In the genomic region with DNA sequence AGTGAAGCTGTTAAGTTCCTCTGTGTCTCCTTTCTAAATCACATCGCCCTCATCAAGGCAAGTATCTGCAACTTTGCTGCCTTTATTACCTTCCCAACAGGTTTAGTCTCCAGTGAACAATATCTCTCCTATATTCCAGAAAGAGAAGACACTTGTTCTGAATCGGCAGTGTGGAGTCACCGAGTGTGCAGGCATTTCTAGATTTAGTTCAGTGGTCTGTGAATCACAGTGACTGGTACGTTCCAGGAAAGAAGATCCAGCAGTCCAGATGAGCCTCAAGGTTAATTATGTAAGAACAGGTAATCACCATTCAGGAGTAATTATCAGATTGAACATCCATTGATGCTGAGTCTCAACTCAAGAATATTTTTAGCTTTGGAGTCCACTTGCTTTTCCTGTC, we compare ENCODE assay signal across 23 cellular contexts.
A peak's percentile ranks its signal among the peaks of the same experiment; 100 is the strongest.
DNase-seq lines count a peak whose midpoint lies in the region; ATAC-seq and FAIRE-seq lines count a peak whose summit lies in the region.
"Had no signal": no experiment of that assay in that cellular context is flagged by ENCODE, and none has a peak within 500 bp of the region (broad histone marks: within the 10 kb centered on the region; RNA-seq: fewer than 3 reads in every experiment).

No MANE protein-coding gene starts in this region.

- peaks cover 17% of the 10 kb centered on the region for H3K4me1 Mint-ChIP-seq in activated T-helper 17 cell treated with anti-CD3 and anti-CD28 coated beads, Interleukin-2, amount 50 U/mL, for 72 hours
- peaks cover 13% of the 10 kb centered on the region for H3K4me1 Mint-ChIP-seq in stimulated activated memory B cell treated with anti-CD40 and anti-IgM and Interleukin-4, amounts not matched to agents 10 μg/mL and 1 μg/mL and 100 μg/mL, for 72 hours

- no peak for FAIRE-seq in frontal cortex (lab: Jason Lieb, UNC)
- FAIRE-seq: GM12892, GM18507, HTR-8/SVneo had no signal

- no peaks in the 10 kb centered on the region for H3K27me3 Mint-ChIP-seq in activated T-helper 17 cell treated with anti-CD3 and anti-CD28 coated beads, Interleukin-2, amount 50 U/mL, for 72 hours
- H3K27me3 Mint-ChIP-seq in stimulated activated memory B cell treated with anti-CD40 and anti-IgM and Interleukin-4, amounts not matched to agents 10 μg/mL and 1 μg/mL and 100 μg/mL, for 72 hours = peaks cover 14% of the 10 kb centered on the region

- peak; percentile 46 for ATAC-seq in activated T-helper 17 cell treated with anti-CD3 and anti-CD28 coated beads, Interleukin-2, amount 50 U/mL, for 72 hours (replicated peaks)
- ATAC-seq in stimulated activated memory B cell treated with anti-CD40 and anti-IgM and Interleukin-4, amounts not matched to agents 10 μg/mL and 1 μg/mL and 100 μg/mL, for 72 hours = no peak
- ATAC-seq in GM21360 (IDR thresholded peaks at IDR 0.05; ENCODE audit: unreplicated experiment) = no peak

- peak overlapping the region; percentile 11 for H3K4me3 Mint-ChIP-seq in activated T-helper 17 cell treated with anti-CD3 and anti-CD28 coated beads, Interleukin-2, amount 50 U/mL, for 72 hours
- no peak overlapping the region for H3K4me3 Mint-ChIP-seq in stimulated activated memory B cell treated with anti-CD40 and anti-IgM and Interleukin-4, amounts not matched to agents 10 μg/mL and 1 μg/mL and 100 μg/mL, for 72 hours

- no peaks in the 10 kb centered on the region for H3K9me3 Mint-ChIP-seq in activated T-helper 17 cell treated with anti-CD3 and anti-CD28 coated beads, Interleukin-2, amount 50 U/mL, for 72 hours
- H3K9me3 Mint-ChIP-seq in stimulated activated memory B cell treated with anti-CD40 and anti-IgM and Interleukin-4, amounts not matched to agents 10 μg/mL and 1 μg/mL and 100 μg/mL, for 72 hours = no peaks in the 10 kb centered on the region

- no peaks in the 10 kb centered on the region for H3K36me3 Mint-ChIP-seq in activated T-helper 17 cell treated with anti-CD3 and anti-CD28 coated beads, Interleukin-2, amount 50 U/mL, for 72 hours (ENCODE audit: low read depth)
- no peaks in the 10 kb centered on the region for H3K36me3 Mint-ChIP-seq in stimulated activated memory B cell treated with anti-CD40 and anti-IgM and Interleukin-4, amounts not matched to agents 10 μg/mL and 1 μg/mL and 100 μg/mL, for 72 hours

- DNase-seq in LHCN-M2 (ENCODE audit: low read depth) (peak; percentile 29), kidney tubule cell (ENCODE audit: low spot score) (peak; percentile 44), frontal cortex (ENCODE audit: low spot score in 2 of 2) (no peak), NK-92 (lab: John Stamatoyannopoulos, UW; ENCODE audit: unreplicated experiment) (no peak)
- DNase-seq: ACHN, DMS79, H7, IMR-90, MG63, NCI-H1092, NCI-H146, NCI-H2081, NCI-H446 treated with DMSO at 0.1 percent for 48 hours, OCI-M1, RPMI8226, SHP77 treated with DMSO at 0.1 percent for 48 hours, SK-N-SH had no signal

- H3K27ac Mint-ChIP-seq in activated T-helper 17 cell treated with anti-CD3 and anti-CD28 coated beads, Interleukin-2, amount 50 U/mL, for 72 hours = peak overlapping the region; percentile 42
- H3K27ac Mint-ChIP-seq in stimulated activated memory B cell treated with anti-CD40 and anti-IgM and Interleukin-4, amounts not matched to agents 10 μg/mL and 1 μg/mL and 100 μg/mL, for 72 hours = peak overlapping the region; percentile 11

Comparison
In these comparisons a context has a peak if more than half of its experiments do, and no peak if none do; other contexts are left out.
1. DNase-seq: peak in LHCN-M2 (single experiment) and kidney tubule cell (single experiment); none in frontal cortex (0 of 2) and NK-92 (single experiment).